ENCODE assay signal across 10 cellular contexts in genomic region chr10:93821051-93821772, GRCh38.
DNase-seq lines count a peak whose midpoint lies in the region; ATAC-seq, FAIRE-seq and TF ChIP-seq lines count a peak whose summit lies in the region.
"Had no signal": no experiment of that assay in that cellular context is flagged by ENCODE, and none has a peak within 500 bp of the region (broad histone marks: within the 10 kb centered on the region; RNA-seq: fewer than 3 reads in every experiment).

No MANE protein-coding gene starts in this region.

- ATAC-seq in GM18867 (IDR thresholded peaks at IDR 0.05; ENCODE audit: unreplicated experiment) (no peak), GM18868 (IDR thresholded peaks at IDR 0.05; ENCODE audit: unreplicated experiment) (no peak)
- ATAC-seq: effector memory CD8-positive, alpha-beta T cell had no signal

- DNase-seq in ACHN (peak; percentile 47), H54 (ENCODE audit: insufficient read length, low spot score) (no peak), RPMI7951 (ENCODE audit: low read depth) (peak; percentile 75), foreskin melanocyte (peak; percentile 78), epidermal melanocyte (ENCODE audit: insufficient read length, low spot score) (no peak), dorsolateral prefrontal cortex (no peak)
- DNase-seq: effector memory CD8-positive, alpha-beta T cell had no signal

- H3K4me3 ChIP-seq in dorsolateral prefrontal cortex: no peak overlapping the region
- H3K4me3 ChIP-seq: SJCRH30 had no signal

- peak; percentile 84 for FAIRE-seq in H54 (lab: Jason Lieb, UNC)

- no peak overlapping the region for H3K27ac ChIP-seq in dorsolateral prefrontal cortex
- H3K27ac ChIP-seq: SJCRH30 had no signal

- TF ChIP-seq CTCF in dorsolateral prefrontal cortex (IDR thresholded peaks at IDR 0.05 in 54 of 56, conservative IDR thresholded peaks at IDR 0.05 in 2 of 56; ENCODE audit: low read depth in 1 of 56, partially characterized antibody in 56 of 56): peak in 22 of 56 donors; percentile 7 to 47 (median 27)

- in situ Hi-C loops in ACHN (cut with HindIII; ENCODE audit: low pct_ligation_motif_present, low pct_unique_long_range_greater_than_20kb, low sequenced_read_pairs): no loop called here

- peaks cover 0 to 12% (median 0%) of the 10 kb centered on the region in 45 donors for H3K27me3 ChIP-seq in dorsolateral prefrontal cortex
- H3K27me3 ChIP-seq: SJCRH30 had no signal

- intact Hi-C loops in dorsolateral prefrontal cortex (cut with DNase I): no loop called here

- no peak for TF ChIP-seq POLR2A in H54 (IDR thresholded peaks at IDR 0.05; ENCODE audit: low read depth, low read length)

Comparison
In these comparisons a context has a peak if more than half of its experiments do, and no peak if none do; other contexts are left out.
1. DNase-seq: peak in ACHN (single experiment), RPMI7951 (single experiment) and foreskin melanocyte (single experiment); none in H54 (single experiment), epidermal melanocyte (single experiment) and dorsolateral prefrontal cortex (0 of 10).